Comparison of ENCODE assay signal across 9 cellular contexts in the genomic region with DNA sequence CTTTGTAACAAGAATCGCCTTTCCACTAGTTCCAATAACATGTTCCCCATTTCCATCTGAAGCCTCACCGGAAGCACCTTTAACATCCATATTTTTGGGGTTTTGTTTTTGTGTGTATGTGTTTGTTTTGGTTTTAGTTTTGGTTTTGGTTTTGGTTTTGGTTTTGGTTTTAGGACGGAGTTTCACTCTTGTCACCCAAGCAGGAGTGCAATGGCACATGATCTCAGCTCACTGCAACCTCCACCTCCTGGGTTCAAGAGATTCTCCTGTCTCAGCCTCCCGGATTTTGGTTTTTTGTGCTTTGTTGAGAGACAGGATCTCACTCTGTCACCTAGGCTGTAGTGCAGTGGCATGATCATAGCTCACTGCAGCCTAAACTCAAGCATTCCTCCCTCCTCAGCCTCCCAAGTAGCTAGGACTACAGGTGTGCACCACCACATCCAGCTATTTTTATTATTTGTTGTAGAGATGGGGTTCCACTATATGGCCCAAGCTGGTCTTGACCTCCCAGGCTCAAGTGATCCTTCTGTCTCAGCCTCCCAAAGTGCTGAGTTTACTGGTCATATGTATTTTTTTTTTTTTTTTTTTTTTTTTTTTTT. TPM values are rescaled to one million over a fixed set of nuclear protein-coding genes. Genes with fewer than 3 reads are reported as not detected.
DNase-seq lines count a peak whose midpoint lies in the region; ATAC-seq and TF ChIP-seq lines count a peak whose summit lies in the region.
"Had no signal": no experiment of that assay in that cellular context is flagged by ENCODE, and none has a peak within 500 bp of the region (broad histone marks: within the 10 kb centered on the region; RNA-seq: fewer than 3 reads in every experiment).

No MANE protein-coding gene starts in this region.

- H3K27me3 Mint-ChIP-seq in CD8-positive, alpha-beta T cell (ENCODE audit: low read depth), result no peaks in the 10 kb centered on the region
- no peaks in the 10 kb centered on the region for H3K27me3 Mint-ChIP-seq in activated naive CD8-positive, alpha-beta T cell
- H3K27me3 Mint-ChIP-seq in naive thymus-derived CD4-positive, alpha-beta T cell, result peaks cover 0 to 4% (median 0%) of the 10 kb centered on the region in 5 donors

- peak; percentile 44 for ATAC-seq in CD8-positive, alpha-beta T cell
- peak; percentile 66 for ATAC-seq in naive thymus-derived CD4-positive, alpha-beta T cell
- ATAC-seq in HG02852 (IDR thresholded peaks at IDR 0.05; ENCODE audit: unreplicated experiment), result no peak

- CTCF ChIA-PET in CD8-positive, alpha-beta T cell (lab: Charles Lee), result interaction anchor here (5.6 to 13.3 kb wide), 2 partner anchors 8 to 24 kb away, joined by 37 to 128 read pairs; no protein-coding TSS in a partner anchor
- CTCF ChIA-PET in naive thymus-derived CD4-positive, alpha-beta T cell (lab: Charles Lee), result interaction anchor here (1.3 to 1.8 kb wide), 2 partner anchors 9 to 366 kb away, joined by 4 to 5 read pairs; no protein-coding TSS in a partner anchor

- TF ChIP-seq POLR2A in ovary (IDR thresholded peaks at IDR 0.05), result no peak

- H3K36me3 ChIP-seq in CD8-positive, alpha-beta T cell (ENCODE audit: insufficient read depth, low read length), result no peaks in the 10 kb centered on the region
- no peaks in the 10 kb centered on the region for H3K36me3 ChIP-seq in naive thymus-derived CD4-positive, alpha-beta T cell (ENCODE audit: control insufficient read depth in 2 of 3, insufficient read depth in 3 of 3, low read length in 3 of 3)
- no peaks in the 10 kb centered on the region for H3K36me3 ChIP-seq in ovary

- no peak for TF ChIP-seq EP300 in ovary (IDR thresholded peaks at IDR 0.05)

- 80 to 87% (median 85%) methylated on average over 4 of the region's 4 CpGs for WGBS in ovary, 3 donors

- H3K27ac ChIP-seq in CD8-positive, alpha-beta T cell (ENCODE audit: low read depth, low read length), result no peak overlapping the region
- no peak overlapping the region for H3K27ac ChIP-seq in naive thymus-derived CD4-positive, alpha-beta T cell (ENCODE audit: low read depth, low read length)
- no peak overlapping the region for H3K27ac ChIP-seq in ovary

- peaks cover 10% of the 10 kb centered on the region for H3K4me1 ChIP-seq in CD8-positive, alpha-beta T cell (ENCODE audit: insufficient read depth, low read length)
- peaks cover 5 to 9% of the 10 kb centered on the region in 2 donors for H3K4me1 ChIP-seq in naive thymus-derived CD4-positive, alpha-beta T cell (ENCODE audit: control insufficient read depth in 2 of 2, insufficient read depth in 2 of 2, low read length in 2 of 2)
- H3K4me1 ChIP-seq in ovary (ENCODE audit: insufficient read depth), result no peaks in the 10 kb centered on the region

- H3K9me3 ChIP-seq in CD8-positive, alpha-beta T cell (ENCODE audit: low read length), result no peaks in the 10 kb centered on the region
- no peaks in the 10 kb centered on the region for H3K9me3 ChIP-seq in naive thymus-derived CD4-positive, alpha-beta T cell (ENCODE audit: control insufficient read depth in 2 of 3, low read length in 3 of 3)
- H3K9me3 ChIP-seq in ovary, result no peaks in the 10 kb centered on the region

- POLR2A ChIA-PET in CD8-positive, alpha-beta T cell (lab: Charles Lee), result interaction anchor here (1.2 kb wide), 1 partner anchor 18 kb away, joined by 3 read pairs; no protein-coding TSS in a partner anchor
- POLR2A ChIA-PET in naive thymus-derived CD4-positive, alpha-beta T cell (lab: Charles Lee), result interaction anchor here (0.9 to 2.3 kb wide), 4 partner anchors 15 to 63 kb away, joined by 3 to 9 read pairs (median 3); a partner anchor contains a TSS

- no peaks in the 10 kb centered on the region for H3K27me3 ChIP-seq in CD8-positive, alpha-beta T cell (ENCODE audit: insufficient read depth, low read length)
- no peaks in the 10 kb centered on the region for H3K27me3 ChIP-seq in naive thymus-derived CD4-positive, alpha-beta T cell (ENCODE audit: control insufficient read depth in 2 of 2, insufficient read depth in 2 of 2, low read length in 2 of 2)
- no peaks in the 10 kb centered on the region for H3K27me3 ChIP-seq in ovary

- TF ChIP-seq CTCF in CD8-positive, alpha-beta T cell (IDR thresholded peaks at IDR 0.05), result no peak
- no peak for TF ChIP-seq CTCF in ovary (IDR thresholded peaks at IDR 0.05)

- intact Hi-C loops in CD8-positive, alpha-beta T cell (cut with DNase I, micrococcal nuclease), result loop anchor here (5.0 to 10.0 kb wide), 2 partner anchors 224 to 367 kb away; no protein-coding TSS in a partner anchor
- intact Hi-C loops in naive thymus-derived CD4-positive, alpha-beta T cell (cut with micrococcal nuclease), result loop anchor here in 1 of 2 donors (2.0 kb wide), 1 partner anchor 365 kb away; no protein-coding TSS in a partner anchor
- intact Hi-C loops in ovary (cut with DNase I), result no loop called here

- peak overlapping the region; percentile 24 for H3K4me3 Mint-ChIP-seq in CD8-positive, alpha-beta T cell
- H3K4me3 Mint-ChIP-seq in activated naive CD8-positive, alpha-beta T cell, result peak overlapping the region; percentile 6
- H3K4me3 Mint-ChIP-seq in naive thymus-derived CD4-positive, alpha-beta T cell, result peak overlapping the region; percentile 52 to 81 (median 68)
- H3K4me3 Mint-ChIP-seq: neural crest cell had no signal

- no peaks in the 10 kb centered on the region for H3K9me3 Mint-ChIP-seq in CD8-positive, alpha-beta T cell
- H3K9me3 Mint-ChIP-seq in activated naive CD8-positive, alpha-beta T cell (ENCODE audit: low read depth), result no peaks in the 10 kb centered on the region
- peaks cover 0 to 5% (median 0%) of the 10 kb centered on the region in 11 donors for H3K9me3 Mint-ChIP-seq in naive thymus-derived CD4-positive, alpha-beta T cell
- H3K9me3 Mint-ChIP-seq: neural crest cell had no signal

- no peak for DNase-seq in CD8-positive, alpha-beta T cell
- DNase-seq in KBM-7 (peak; percentile 15), ovary (no peak), cortex of kidney (lab: John Stamatoyannopoulos, UW) (no peak)
- DNase-seq in naive thymus-derived CD4-positive, alpha-beta T cell, result peak in 6 of 9 donors; percentile 30 to 59 (median 46)
- DNase-seq: DMS 273 treated with DMSO at 0.1 percent for 48 hours had no signal

- H3K27ac Mint-ChIP-seq in CD8-positive, alpha-beta T cell, result peak overlapping the region; percentile 73
- H3K27ac Mint-ChIP-seq in activated naive CD8-positive, alpha-beta T cell, result peak overlapping the region; percentile 74
- peak overlapping the region; percentile 80 to 96 (median 88) for H3K27ac Mint-ChIP-seq in naive thymus-derived CD4-positive, alpha-beta T cell

- peaks cover 19% of the 10 kb centered on the region for H3K4me1 Mint-ChIP-seq in CD8-positive, alpha-beta T cell (ENCODE audit: low read depth)
- peaks cover 16% of the 10 kb centered on the region for H3K4me1 Mint-ChIP-seq in activated naive CD8-positive, alpha-beta T cell (ENCODE audit: low read depth)
- H3K4me1 Mint-ChIP-seq in naive thymus-derived CD4-positive, alpha-beta T cell, result peaks cover 11 to 28% (median 21%) of the 10 kb centered on the region in 7 donors

- in situ Hi-C loops in KBM-7 (cut with MboI; ENCODE audit: low pct_unique_long_range_greater_than_20kb, low sequenced_read_pairs), result loop anchor here (25.0 kb wide), 2 partner anchors 229 to 804 kb away; no protein-coding TSS in a partner anchor

- H3K36me3 Mint-ChIP-seq in CD8-positive, alpha-beta T cell, result no peaks in the 10 kb centered on the region
- H3K36me3 Mint-ChIP-seq in activated naive CD8-positive, alpha-beta T cell, result no peaks in the 10 kb centered on the region
- H3K36me3 Mint-ChIP-seq in naive thymus-derived CD4-positive, alpha-beta T cell, result no peaks in the 10 kb centered on the region

- H3K4me3 ChIP-seq in CD8-positive, alpha-beta T cell (ENCODE audit: low read depth, low read length), result no peak overlapping the region
- H3K4me3 ChIP-seq in naive thymus-derived CD4-positive, alpha-beta T cell (ENCODE audit: low read length), result peak overlapping the region; percentile 31
- H3K4me3 ChIP-seq in ovary, result no peak overlapping the region

RNA-seq across cellular contexts. Expression of a gene that starts 36.3 kb away (rescaled TPM):
- total RNA-seq in CD8-positive, alpha-beta T cell, result 100 to 1,000 TPM; 127 to 128 TPM
- 100 to 1,000 TPM; 144 to 200 (median 178) TPM for total RNA-seq in naive thymus-derived CD4-positive, alpha-beta T cell
- 100 to 1,000 TPM in 1 of 2 donors, 10 to 100 TPM in 1; 75.7 to 107 TPM for polyA plus RNA-seq in naive thymus-derived CD4-positive, alpha-beta T cell
- 10 to 100 TPM; 58.5 to 86.5 (median 75.8) TPM for total RNA-seq in ovary
- 100 to 1,000 TPM in 1 of 2 donors, 10 to 100 TPM in 1; 43.2 to 115 TPM for polyA plus RNA-seq in ovary

Comparison
In these comparisons a context has a peak if more than half of its experiments do, and no peak if none do; other contexts are left out.
1. DNase-seq: peak in KBM-7 (single experiment) and naive thymus-derived CD4-positive, alpha-beta T cell (6 of 9); none in CD8-positive, alpha-beta T cell (0 of 7), ovary (0 of 5) and cortex of kidney (single experiment).
2. H3K4me3 Mint-ChIP-seq: peak in every context shown above with its lines; median percentile 68 in naive thymus-derived CD4-positive, alpha-beta T cell; 24 in CD8-positive, alpha-beta T cell; 6 in activated naive CD8-positive, alpha-beta T cell.
3. intact Hi-C loops: an anchor here in CD8-positive, alpha-beta T cell (5.0 to 10.0 kb wide); none called in ovary.
4. Peak in every context shown above with its lines, with median percentiles within 50 percentile points of each other: H3K27ac Mint-ChIP-seq.